In the genomic region with DNA sequence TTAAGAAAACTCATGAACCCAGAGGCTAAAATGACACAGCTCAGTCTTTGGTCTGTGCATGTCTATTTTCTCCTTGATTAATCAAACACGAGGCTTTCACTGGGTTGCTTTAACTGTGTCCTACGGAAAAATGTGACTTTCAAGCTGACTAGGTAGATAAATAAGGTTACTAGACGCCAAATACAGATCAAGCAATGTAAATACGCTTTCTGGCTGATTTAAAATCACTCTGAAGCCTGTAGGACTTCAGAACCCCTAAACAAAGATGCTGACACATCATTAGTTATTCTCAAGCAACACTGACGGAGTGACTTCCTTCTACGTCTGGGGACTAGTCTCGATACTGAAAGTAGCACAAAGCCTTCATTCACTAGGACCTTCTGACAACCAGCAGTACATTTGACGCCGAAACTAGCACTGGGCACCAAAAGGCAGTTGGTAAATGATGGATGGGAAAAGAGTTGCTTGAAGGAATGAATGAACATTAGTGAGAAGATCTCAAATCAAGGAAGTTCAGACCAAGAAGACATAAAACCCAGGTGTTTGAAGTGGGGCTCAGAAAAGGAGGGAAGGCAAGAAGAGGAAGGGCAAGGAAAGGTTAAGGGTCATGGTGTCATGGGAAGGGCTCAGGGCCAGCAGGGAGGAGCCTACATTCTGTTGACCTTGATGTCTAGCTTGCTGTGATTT, we compare ENCODE assay signal across 9 cellular contexts.
DNase-seq lines count a peak whose midpoint lies in the region; ATAC-seq, FAIRE-seq and TF ChIP-seq lines count a peak whose summit lies in the region.
"Had no signal": no experiment of that assay in that cellular context is flagged by ENCODE, and none has a peak within 500 bp of the region (broad histone marks: within the 10 kb centered on the region; RNA-seq: fewer than 3 reads in every experiment).

No MANE protein-coding gene starts in this region.

- H3K27ac Mint-ChIP-seq in effector memory CD8-positive, alpha-beta T cell = peak overlapping the region; percentile 73 to 89

- no peak for TF ChIP-seq CTCF in D721Med (IDR thresholded peaks at IDR 0.05; ENCODE audit: insufficient read depth, missing control alignments)

- no peaks in the 10 kb centered on the region for H3K9me3 Mint-ChIP-seq in effector memory CD8-positive, alpha-beta T cell

- ATAC-seq in GM18502 (IDR thresholded peaks at IDR 0.05; ENCODE audit: poor library complexity, unreplicated experiment) (peak; percentile 96), GM21529 (IDR thresholded peaks at IDR 0.05; ENCODE audit: unreplicated experiment) (peak; percentile 96)
- ATAC-seq in effector memory CD8-positive, alpha-beta T cell (replicated peaks) = peak; percentile 89

- no peak for FAIRE-seq in D721Med (lab: Jason Lieb, UNC)
- FAIRE-seq: frontal cortex had no signal

- peak overlapping the region; percentile 50 to 62 for H3K4me3 Mint-ChIP-seq in effector memory CD8-positive, alpha-beta T cell

- no peaks in the 10 kb centered on the region for H3K27me3 Mint-ChIP-seq in effector memory CD8-positive, alpha-beta T cell

- peaks cover 10 to 14% of the 10 kb centered on the region in 2 donors for H3K4me1 Mint-ChIP-seq in effector memory CD8-positive, alpha-beta T cell (ENCODE audit: low read depth in 2 of 2)

- no peaks in the 10 kb centered on the region for H3K36me3 Mint-ChIP-seq in effector memory CD8-positive, alpha-beta T cell (ENCODE audit: insufficient read depth)

- DNase-seq in MV-4-11 (lab: John Stamatoyannopoulos, UW) = peak; percentile 47
- DNase-seq in effector memory CD8-positive, alpha-beta T cell = peak; percentile 4 to 27 (median 7)
- DNase-seq in stimulated activated CD4-positive, alpha-beta T cell treated with anti-CD3 and anti-CD28 coated beads, Interleukin-4, amount 100 ng/mL, for 24 hours = peak; percentile 21
- no peak for DNase-seq in HPDE6-E6E7 (ENCODE audit: extremely low spot score)
- DNase-seq in D721Med (ENCODE audit: insufficient read length, low spot score) = no peak
- no peak for DNase-seq in NCI-H748 treated with DMSO at 0.1 percent for 48 hours (lab: John Stamatoyannopoulos, UW)

Comparison
In these comparisons a context has a peak if more than half of its experiments do, and no peak if none do; other contexts are left out.
1. DNase-seq: peak in MV-4-11 (single experiment), effector memory CD8-positive, alpha-beta T cell (3 of 3) and stimulated activated CD4-positive, alpha-beta T cell treated with anti-CD3 and anti-CD28 coated beads, Interleukin-4, amount 100 ng/mL, for 24 hours (single experiment); none in HPDE6-E6E7 (single experiment), D721Med (single experiment) and NCI-H748 treated with DMSO at 0.1 percent for 48 hours (single experiment).
2. Peak in every context shown above with its lines, with median percentiles within 50 percentile points of each other: ATAC-seq.